In genomic region chr10:122911889-122912484, GRCh38 we compare ENCODE assay signal across 8 cellular contexts. TPM values are rescaled to one million over a fixed set of nuclear protein-coding genes. Genes with fewer than 3 reads are reported as not detected.
DNase-seq lines count a peak whose midpoint lies in the region; ATAC-seq, FAIRE-seq and TF ChIP-seq lines count a peak whose summit lies in the region.

No MANE protein-coding gene starts in this region.

- no peaks in the 10 kb centered on the region for H3K9me3 Mint-ChIP-seq in astrocyte (ENCODE audit: unreplicated experiment)
- peaks cover 0 to 5% of the 10 kb centered on the region in 2 donors for H3K9me3 Mint-ChIP-seq in stimulated activated naive B cell treated with anti-CD40 and anti-IgM and Interleukin-4, amounts not matched to agents 10 μg/mL and 1 μg/mL and 100 μg/mL, for 72 hours

- H3K79me2 ChIP-seq in astrocyte (ENCODE audit: insufficient read depth, low read length), result no peaks in the 10 kb centered on the region

- no peaks in the 10 kb centered on the region for H3K4me1 ChIP-seq in RWPE2 (ENCODE audit: insufficient read depth, poor library complexity, severe bottlenecking)
- no peaks in the 10 kb centered on the region for H3K4me1 ChIP-seq in astrocyte (ENCODE audit: insufficient read depth, low read length)

- TF ChIP-seq CTCF in RWPE2 (IDR thresholded peaks at IDR 0.05; ENCODE audit: poor library complexity, severe bottlenecking) (no peak), astrocyte (IDR thresholded peaks at IDR 0.05; ENCODE audit: insufficient read depth, low read depth, low read length) (no peak)

- DNase-seq in H4 (ENCODE audit: low spot score) (peak; percentile 19), RWPE2 (ENCODE audit: low spot score) (no peak), astrocyte (ENCODE audit: low read depth) (peak; percentile 35), left lobe of liver (ENCODE audit: low spot score) (no peak)
- peak; percentile 4 for DNase-seq in stimulated activated naive B cell treated with anti-CD40 and anti-IgM and Interleukin-4, amounts not matched to agents 10 μg/mL and 1 μg/mL and 100 μg/mL, for 72 hours

- no peak overlapping the region for H3K4me3 ChIP-seq in RWPE2 (ENCODE audit: severe bottlenecking)
- no peak overlapping the region for H3K4me3 ChIP-seq in astrocyte (ENCODE audit: insufficient read depth, low read depth, low read length)

- peaks cover 43% of the 10 kb centered on the region for H3K27me3 Mint-ChIP-seq in astrocyte (ENCODE audit: low read depth, unreplicated experiment)
- H3K27me3 Mint-ChIP-seq in stimulated activated naive B cell treated with anti-CD40 and anti-IgM and Interleukin-4, amounts not matched to agents 10 μg/mL and 1 μg/mL and 100 μg/mL, for 72 hours, result peaks cover 8 to 22% of the 10 kb centered on the region in 2 donors

- no peaks in the 10 kb centered on the region for H4K20me1 ChIP-seq in astrocyte (ENCODE audit: insufficient read depth, low read length)

- H3K36me3 ChIP-seq in RWPE2 (ENCODE audit: low read depth) (no peaks in the 10 kb centered on the region), astrocyte (ENCODE audit: insufficient read depth, low read length) (no peaks in the 10 kb centered on the region)

- H3K27ac ChIP-seq in RWPE2 (ENCODE audit: poor library complexity, severe bottlenecking), result no peak overlapping the region
- H3K27ac ChIP-seq in astrocyte (ENCODE audit: low read depth, low read length), result no peak overlapping the region

- H3K27me3 ChIP-seq in RWPE2 (ENCODE audit: insufficient read depth, poor library complexity, severe bottlenecking) (no peaks in the 10 kb centered on the region), astrocyte (ENCODE audit: insufficient read depth, low read length) (no peaks in the 10 kb centered on the region)

- H3K9ac ChIP-seq in astrocyte (ENCODE audit: low read length), result no peak overlapping the region

- no peak overlapping the region for H3K4me3 Mint-ChIP-seq in astrocyte (ENCODE audit: unreplicated experiment)
- H3K4me3 Mint-ChIP-seq in stimulated activated naive B cell treated with anti-CD40 and anti-IgM and Interleukin-4, amounts not matched to agents 10 μg/mL and 1 μg/mL and 100 μg/mL, for 72 hours, result no peak overlapping the region

- FAIRE-seq in astrocyte (lab: Jason Lieb, UNC), result no peak

- H3K9me3 ChIP-seq in RWPE2 (ENCODE audit: severe bottlenecking) (no peaks in the 10 kb centered on the region), astrocyte (ENCODE audit: insufficient read depth, low read depth, low read length) (no peaks in the 10 kb centered on the region)

- H3K4me1 Mint-ChIP-seq in astrocyte (ENCODE audit: low read depth, unreplicated experiment), result no peaks in the 10 kb centered on the region
- no peaks in the 10 kb centered on the region for H3K4me1 Mint-ChIP-seq in stimulated activated naive B cell treated with anti-CD40 and anti-IgM and Interleukin-4, amounts not matched to agents 10 μg/mL and 1 μg/mL and 100 μg/mL, for 72 hours

- peak; percentile 83 for ATAC-seq in RWPE2 (ENCODE audit: low read depth)
- ATAC-seq in left lobe of liver, result peak; percentile 87
- peak; percentile 44 to 52 for ATAC-seq in stimulated activated naive B cell treated with anti-CD40 and anti-IgM and Interleukin-4, amounts not matched to agents 10 μg/mL and 1 μg/mL and 100 μg/mL, for 72 hours (replicated peaks)
- no peak for ATAC-seq in HG02642 (IDR thresholded peaks at IDR 0.05; ENCODE audit: poor library complexity, unreplicated experiment)
- ATAC-seq in HG03571 (IDR thresholded peaks at IDR 0.05; ENCODE audit: unreplicated experiment), result no peak
- ATAC-seq in HG03139 (IDR thresholded peaks at IDR 0.05; ENCODE audit: unreplicated experiment), result no peak

- H3K27ac Mint-ChIP-seq in astrocyte (ENCODE audit: unreplicated experiment), result no peak overlapping the region
- H3K27ac Mint-ChIP-seq in stimulated activated naive B cell treated with anti-CD40 and anti-IgM and Interleukin-4, amounts not matched to agents 10 μg/mL and 1 μg/mL and 100 μg/mL, for 72 hours, result no peak overlapping the region

- peaks cover 2% of the 10 kb centered on the region for H3K36me3 Mint-ChIP-seq in astrocyte (ENCODE audit: low read depth, unreplicated experiment)
- H3K36me3 Mint-ChIP-seq in stimulated activated naive B cell treated with anti-CD40 and anti-IgM and Interleukin-4, amounts not matched to agents 10 μg/mL and 1 μg/mL and 100 μg/mL, for 72 hours, result no peaks in the 10 kb centered on the region

- H3K4me2 ChIP-seq in astrocyte (ENCODE audit: low read length), result no peak overlapping the region

- no peak overlapping the region for H2AFZ ChIP-seq in astrocyte (ENCODE audit: low read depth, low read length)

RNA-seq across cellular contexts. Expression of gene FAM24A, which starts 1.6 kb away (rescaled TPM):
- not detected in 2 replicates for total RNA-seq in H4 (2014; rRNA removed; shearing (Covaris generic))
- not detected in 2 replicates for total RNA-seq in astrocyte
- total RNA-seq in left lobe of liver, result not detected

RNA-seq across cellular contexts. Expression of gene FAM24B, which starts 32.6 kb away (rescaled TPM):
- total RNA-seq in H4 (2014; rRNA removed; shearing (Covaris generic)), result 4.1 and 5.1 TPM in 2 replicates
- 1.9 and 2.6 TPM in 2 replicates for total RNA-seq in astrocyte
- 0.60 TPM for total RNA-seq in left lobe of liver

RNA-seq across cellular contexts. Expression of gene C10orf88, which starts 42.0 kb away (rescaled TPM):
- 4.1 and 7.1 TPM in 2 replicates for total RNA-seq in H4 (2014; rRNA removed; shearing (Covaris generic))
- 13.5 and 14.3 TPM in 2 replicates for total RNA-seq in astrocyte
- 1.9 TPM for total RNA-seq in left lobe of liver

Comparison
In these comparisons a context has a peak if more than half of its experiments do, and no peak if none do; other contexts are left out.
1. DNase-seq: peak in H4 (single experiment), astrocyte (single experiment) and stimulated activated naive B cell treated with anti-CD40 and anti-IgM and Interleukin-4, amounts not matched to agents 10 μg/mL and 1 μg/mL and 100 μg/mL, for 72 hours (single experiment); none in RWPE2 (single experiment) and left lobe of liver (single experiment).
2. ATAC-seq: peak in RWPE2 (single experiment), left lobe of liver (single experiment) and stimulated activated naive B cell treated with anti-CD40 and anti-IgM and Interleukin-4, amounts not matched to agents 10 μg/mL and 1 μg/mL and 100 μg/mL, for 72 hours (2 of 2); none in HG02642 (single experiment), HG03571 (single experiment) and HG03139 (single experiment).